Comparison of ENCODE assay signal across 7 cellular contexts in genomic region chr5:34156703-34157414, GRCh38.
DNase-seq lines count a peak whose midpoint lies in the region; ATAC-seq and TF ChIP-seq lines count a peak whose summit lies in the region.
"Not testable (repeated sequence)": the region's sequence is repeated elsewhere in the genome, so short reads cannot be mapped to it uniquely, and the experiment has no call there.

No MANE protein-coding gene starts in this region.

- not testable (repeated sequence) for TF ChIP-seq CTCF in AG09309 (IDR thresholded peaks at IDR 0.05; ENCODE audit: control insufficient read depth, insufficient read depth, low read depth, low read length, missing control alignments); fibroblast of villous mesenchyme (IDR thresholded peaks at IDR 0.05; ENCODE audit: insufficient read depth, low read depth, low read length)

- not testable (repeated sequence) for H3K4me3 Mint-ChIP-seq in activated T-cell treated with anti-CD3 and anti-CD28 coated beads, Interleukin-2, amount 50 U/mL, for 72 hours

- H3K4me3 ChIP-seq in AG09309 (ENCODE audit: control insufficient read depth, low read depth, low read length); fibroblast of villous mesenchyme (ENCODE audit: low read depth, low read length): not testable (repeated sequence)

- not testable (repeated sequence) for H3K9me3 Mint-ChIP-seq in activated T-cell treated with anti-CD3 and anti-CD28 coated beads, Interleukin-2, amount 50 U/mL, for 72 hours

- DNase-seq in AG09309 (ENCODE audit: low read depth), result peak; percentile 46
- DNase-seq in GM03348 (ENCODE audit: low spot score), result peak; percentile 40
- not testable (repeated sequence) for DNase-seq in activated T-cell treated with anti-CD3 and anti-CD28 coated beads, Interleukin-2, amount 50 U/mL, for 72 hours
- peak; percentile 72 for DNase-seq in dedifferentiated amniotic fluid mesenchymal stem cell (ENCODE audit: extremely low spot score)
- DNase-seq in fibroblast of villous mesenchyme (ENCODE audit: low read depth), result peak; percentile 51

- not testable (repeated sequence) for H3K27me3 Mint-ChIP-seq in activated T-cell treated with anti-CD3 and anti-CD28 coated beads, Interleukin-2, amount 50 U/mL, for 72 hours (ENCODE audit: low read depth)

- not testable (repeated sequence) for H3K27ac Mint-ChIP-seq in activated T-cell treated with anti-CD3 and anti-CD28 coated beads, Interleukin-2, amount 50 U/mL, for 72 hours

- not testable (repeated sequence) for H3K4me1 Mint-ChIP-seq in activated T-cell treated with anti-CD3 and anti-CD28 coated beads, Interleukin-2, amount 50 U/mL, for 72 hours (ENCODE audit: low read depth)

- ATAC-seq in GM21619 (IDR thresholded peaks at IDR 0.05; ENCODE audit: unreplicated experiment), result peak; percentile 59
- peak; percentile 51 for ATAC-seq in HG03432 (IDR thresholded peaks at IDR 0.05; ENCODE audit: unreplicated experiment)
- peak; percentile 55 to 66 for ATAC-seq in activated T-cell treated with anti-CD3 and anti-CD28 coated beads, Interleukin-2, amount 50 U/mL, for 72 hours (replicated peaks in 1 of 2)

- H3K36me3 Mint-ChIP-seq in activated T-cell treated with anti-CD3 and anti-CD28 coated beads, Interleukin-2, amount 50 U/mL, for 72 hours (ENCODE audit: insufficient read depth in 2 of 2), result not testable (repeated sequence)
